ENCODE assay signal across 11 cellular contexts in the genomic region with DNA sequence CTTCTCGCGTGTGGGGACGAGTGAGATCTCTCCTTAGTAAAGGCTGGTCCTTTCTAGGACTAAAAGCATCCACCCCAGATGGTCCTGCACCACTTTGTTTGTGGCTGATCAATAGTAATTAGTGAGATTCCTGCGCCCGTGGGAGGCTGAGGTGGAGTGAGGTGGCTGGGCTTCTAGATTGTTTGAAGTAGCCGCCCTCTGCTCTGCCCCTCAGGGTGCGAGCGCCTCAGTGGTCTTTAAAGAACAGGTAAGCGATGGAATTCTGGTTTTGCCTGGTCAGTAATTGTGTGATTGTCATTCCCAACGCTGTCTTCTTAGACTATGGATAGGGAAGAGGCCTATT. TPM values are rescaled to one million over a fixed set of nuclear protein-coding genes. Genes with fewer than 3 reads are reported as not detected.
DNase-seq lines count a peak whose midpoint lies in the region; ATAC-seq and TF ChIP-seq lines count a peak whose summit lies in the region.
"Had no signal": no experiment of that assay in that cellular context is flagged by ENCODE, and none has a peak within 500 bp of the region (broad histone marks: within the 10 kb centered on the region; RNA-seq: fewer than 3 reads in every experiment).

No MANE protein-coding gene starts in this region.

- H3K9me3 Mint-ChIP-seq in activated T-cell treated with anti-CD3 and anti-CD28 coated beads, Interleukin-2, amount 50 U/mL, for 4 hours = no peaks in the 10 kb centered on the region

- ATAC-seq in activated T-cell treated with anti-CD3 and anti-CD28 coated beads, Interleukin-2, amount 50 U/mL, for 4 hours = no peak

- H3K36me3 ChIP-seq in adipocyte (ENCODE audit: control insufficient read depth, insufficient read depth, low read length, severe bottlenecking) (peaks cover 17% of the 10 kb centered on the region), muscle layer of colon (ENCODE audit: insufficient read depth, low read length) (peaks cover 6% of the 10 kb centered on the region), tibial nerve (peaks cover 0 to 5% (median 0%) of the 10 kb centered on the region in 3 donors)

- no peak for DNase-seq in activated T-cell treated with anti-CD3 and anti-CD28 coated beads, Interleukin-2, amount 50 U/mL, for 4 hours
- DNase-seq in activated T-cell treated with anti-CD3 and anti-CD28 coated beads for 4 hours (no peak), adipocyte (ENCODE audit: low read depth) (no peak), tibial nerve (ENCODE audit: low spot score in 2 of 2) (no peak), NOMO-1 (lab: John Stamatoyannopoulos, UW; ENCODE audit: unreplicated experiment in 2 of 2) (no peak), lower leg skin (ENCODE audit: low spot score in 2 of 2) (no peak)
- no peak for DNase-seq in stimulated activated CD4-positive, alpha-beta T cell treated with anti-CD3 and anti-CD28 coated beads, Interleukin-4, amount 100 ng/mL, for 1 hour
- DNase-seq: amniotic stem cell, MG63 had no signal

- H3K27ac ChIP-seq in muscle layer of colon (ENCODE audit: low read depth, low read length) = no peak overlapping the region
- H3K27ac ChIP-seq in tibial nerve = peak overlapping the region in 3 of 4 donors; percentile 45 to 66 (median 48)
- H3K27ac ChIP-seq: SK-N-MC had no signal

- no peaks in the 10 kb centered on the region for H3K9me3 ChIP-seq in adipocyte (ENCODE audit: control insufficient read depth, low read length)
- H3K9me3 ChIP-seq in muscle layer of colon (ENCODE audit: low read length) = no peaks in the 10 kb centered on the region
- H3K9me3 ChIP-seq in tibial nerve = no peaks in the 10 kb centered on the region
- H3K9me3 ChIP-seq: MG63 had no signal

- no peaks in the 10 kb centered on the region for H3K27me3 Mint-ChIP-seq in activated T-cell treated with anti-CD3 and anti-CD28 coated beads, Interleukin-2, amount 50 U/mL, for 4 hours (ENCODE audit: low read depth)

- H3K4me3 Mint-ChIP-seq in activated T-cell treated with anti-CD3 and anti-CD28 coated beads, Interleukin-2, amount 50 U/mL, for 4 hours = peak overlapping the region; percentile 76

- no peak for TF ChIP-seq EP300 in tibial nerve (IDR thresholded peaks at IDR 0.05)

- peak overlapping the region; percentile 73 for H3K4me3 ChIP-seq in adipocyte (ENCODE audit: low read length)
- H3K4me3 ChIP-seq in muscle layer of colon (ENCODE audit: low read depth in 1 of 2, low read length in 2 of 2) = peak overlapping the region in 1 of 2 donors; percentile 63
- H3K4me3 ChIP-seq in tibial nerve = peak overlapping the region in 3 of 4 donors; percentile 18 to 34 (median 23)
- no peak overlapping the region for H3K4me3 ChIP-seq in lower leg skin (ENCODE audit: low read depth, poor library complexity, severe bottlenecking)
- H3K4me3 ChIP-seq: MG63 had no signal

- no peaks in the 10 kb centered on the region for H3K36me3 Mint-ChIP-seq in activated T-cell treated with anti-CD3 and anti-CD28 coated beads, Interleukin-2, amount 50 U/mL, for 4 hours (ENCODE audit: insufficient read depth)

- H3K4me1 Mint-ChIP-seq in activated T-cell treated with anti-CD3 and anti-CD28 coated beads, Interleukin-2, amount 50 U/mL, for 4 hours (ENCODE audit: low read depth) = peaks cover 47% of the 10 kb centered on the region

- H3K4me1 ChIP-seq in adipocyte (ENCODE audit: control insufficient read depth, insufficient read depth, low read length) = peaks cover 15% of the 10 kb centered on the region
- H3K4me1 ChIP-seq in muscle layer of colon (ENCODE audit: insufficient read depth, low read length) = peaks cover 13% of the 10 kb centered on the region
- peaks cover 0 to 13% (median 10%) of the 10 kb centered on the region in 4 donors for H3K4me1 ChIP-seq in tibial nerve

- H3K9ac ChIP-seq in adipocyte (ENCODE audit: low read length) = peak overlapping the region; percentile 76
- peak overlapping the region; percentile 3 for H3K9ac ChIP-seq in muscle layer of colon (ENCODE audit: low read length)

- H3K27me3 ChIP-seq in adipocyte (replicated peaks; ENCODE audit: control insufficient read depth, insufficient read depth, low read length) (no peaks in the 10 kb centered on the region), muscle layer of colon (ENCODE audit: control insufficient read depth in 1 of 2, insufficient read depth in 2 of 2, low read length in 2 of 2) (no peaks in the 10 kb centered on the region), tibial nerve (no peaks in the 10 kb centered on the region)
- H3K27me3 ChIP-seq: MG63 had no signal

- no peak for TF ChIP-seq CTCF in tibial nerve (IDR thresholded peaks at IDR 0.05)
- no peak for TF ChIP-seq CTCF in lower leg skin (IDR thresholded peaks at IDR 0.05)

- 63 to 73% methylated on average over 10 of the region's 10 CpGs for WGBS in tibial nerve, 2 donors
- 50 to 62% methylated on average over 10 of the region's 10 CpGs for WGBS in lower leg skin, 2 donors

- intact Hi-C loops in lower leg skin (cut with DNase I; ENCODE audit: low total_unique reads) = loop anchor here (5.0 kb wide), 1 partner anchor 372 kb away; no protein-coding TSS in a partner anchor

- TF ChIP-seq POLR2A in tibial nerve (IDR thresholded peaks at IDR 0.05) (no peak), lower leg skin (IDR thresholded peaks at IDR 0.05) (no peak)

RNA-seq across cellular contexts. Expression of a gene that starts 20.7 kb away (rescaled TPM):
- 10 to 100 TPM; 21.6 to 23.4 (median 22.2) TPM for total RNA-seq in activated T-cell treated with anti-CD3 and anti-CD28 coated beads, Interleukin-2, amount 50 U/mL, for 4 hours
- total RNA-seq in tibial nerve (10 to 100 TPM; 14.4 to 21.8 (median 18.2) TPM), lower leg skin (10 to 100 TPM; 14.1 to 22.8 (median 18.9) TPM)

RNA-seq across cellular contexts. Expression of a gene that starts 23.1 kb away (rescaled TPM):
- total RNA-seq in activated T-cell treated with anti-CD3 and anti-CD28 coated beads, Interleukin-2, amount 50 U/mL, for 4 hours = 10 to 100 TPM; 62.9 to 81.5 (median 73.4) TPM
- total RNA-seq in tibial nerve = 10 to 100 TPM; 14.9 to 19.5 (median 18.9) TPM
- total RNA-seq in lower leg skin = 10 to 100 TPM; 14.1 to 20.9 (median 18.0) TPM

RNA-seq across cellular contexts. Expression of a gene that starts 45.6 kb away (rescaled TPM):
- under 1 TPM in 1 of 3 donors, not detected in 2; 0.32 TPM for total RNA-seq in activated T-cell treated with anti-CD3 and anti-CD28 coated beads, Interleukin-2, amount 50 U/mL, for 4 hours
- total RNA-seq in tibial nerve (1 to 10 TPM in 1 of 4 donors, not detected in 3; 1.7 TPM), lower leg skin (not detected)
